1 cellular context compared by ENCODE assay signal in the genomic region with DNA sequence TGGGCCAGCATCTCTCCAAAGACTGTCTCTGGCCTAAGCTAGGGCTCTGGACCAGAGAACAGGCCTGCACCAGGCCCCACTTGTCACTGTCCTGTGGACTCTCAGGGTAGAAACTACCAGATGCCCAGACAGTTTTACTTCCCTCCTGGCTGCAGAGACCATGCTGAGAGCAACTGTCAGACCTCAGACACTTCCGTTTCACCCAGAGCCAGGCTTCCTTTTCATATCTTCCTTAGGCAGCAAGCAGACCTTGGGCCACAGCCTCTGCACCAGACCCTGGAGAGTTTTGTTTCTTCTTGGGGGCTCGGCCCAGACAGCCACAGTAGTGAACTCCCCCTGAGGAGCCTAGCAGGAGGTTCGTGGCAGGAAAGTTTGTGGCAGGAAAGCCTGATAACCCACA.
TF ChIP-seq lines count a peak whose summit lies in the region.

No MANE protein-coding gene starts in this region.

TF ChIP-seq in GM23338, 12 proteins besides CTCF, POLR2A, EP300 and RAD21 (continued from another document):
- no peak for TF ChIP-seq EZH2 (IDR thresholded peaks at IDR 0.05; ENCODE audit: low read depth, unreplicated experiment)
- TF ChIP-seq, protein P1, sequence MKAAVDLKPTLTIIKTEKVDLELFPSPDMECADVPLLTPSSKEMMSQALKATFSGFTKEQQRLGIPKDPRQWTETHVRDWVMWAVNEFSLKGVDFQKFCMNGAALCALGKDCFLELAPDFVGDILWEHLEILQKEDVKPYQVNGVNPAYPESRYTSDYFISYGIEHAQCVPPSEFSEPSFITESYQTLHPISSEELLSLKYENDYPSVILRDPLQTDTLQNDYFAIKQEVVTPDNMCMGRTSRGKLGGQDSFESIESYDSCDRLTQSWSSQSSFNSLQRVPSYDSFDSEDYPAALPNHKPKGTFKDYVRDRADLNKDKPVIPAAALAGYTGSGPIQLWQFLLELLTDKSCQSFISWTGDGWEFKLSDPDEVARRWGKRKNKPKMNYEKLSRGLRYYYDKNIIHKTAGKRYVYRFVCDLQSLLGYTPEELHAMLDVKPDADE (IDR thresholded peaks at IDR 0.05): no peak
TF ChIP-seq in GM23338: peak in this region for 0.
